In the genomic region with DNA sequence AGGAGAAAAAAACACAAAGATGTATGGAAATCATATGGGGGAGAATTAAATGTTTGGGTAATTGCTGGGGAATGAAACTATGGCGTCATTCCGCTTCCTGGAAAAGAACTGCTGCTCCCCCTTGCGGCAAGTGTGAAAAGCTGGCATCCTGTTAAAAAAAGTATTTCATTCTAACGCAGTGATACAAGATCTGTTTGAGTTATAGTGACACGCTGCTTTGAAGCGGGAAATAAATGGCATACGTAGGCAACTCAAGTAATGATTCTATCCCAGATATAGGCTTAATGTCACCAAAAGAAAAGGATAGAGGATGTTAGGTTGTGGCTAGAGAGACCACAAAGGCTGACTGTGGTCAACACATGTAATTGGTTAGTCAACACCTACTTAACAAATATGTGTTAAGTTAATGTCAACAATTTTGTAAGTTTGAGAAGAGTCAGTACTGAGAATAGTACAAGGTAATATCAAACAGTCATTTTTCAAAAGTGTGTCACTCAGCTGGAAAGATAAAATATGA, we compare ENCODE assay signal across 8 cellular contexts.
A peak's percentile ranks its signal among the peaks of the same experiment; 100 is the strongest.
DNase-seq lines count a peak whose midpoint lies in the region; ATAC-seq and TF ChIP-seq lines count a peak whose summit lies in the region.

No MANE protein-coding gene starts in this region.

- H3K27me3 ChIP-seq in psoas muscle (ENCODE audit: insufficient read depth in 3 of 3, low read length in 2 of 3): no peaks in the 10 kb centered on the region

- no peaks in the 10 kb centered on the region for H4K20me1 ChIP-seq in OCI-LY7 (ENCODE audit: insufficient read depth, low read length)

- H3K4me1 ChIP-seq in OCI-LY7 (ENCODE audit: insufficient read depth, low read length, poor library complexity, severe bottlenecking): peaks cover 11% of the 10 kb centered on the region
- H3K4me1 ChIP-seq in psoas muscle: no peaks in the 10 kb centered on the region

- H3K9me2 ChIP-seq in OCI-LY7 (ENCODE audit: insufficient read depth, low read length): no peaks in the 10 kb centered on the region

- no peak overlapping the region for H3K4me3 ChIP-seq in OCI-LY7 (ENCODE audit: low read depth, low read length, poor library complexity, severe bottlenecking)
- H3K4me3 ChIP-seq in psoas muscle: no peak overlapping the region

- no peaks in the 10 kb centered on the region for H3K79me2 ChIP-seq in OCI-LY7 (ENCODE audit: insufficient read depth, low read depth, low read length)

- 0 out of 2 replicates have a peak, but pooled peaks cover 2% of the 10 kb centered on the region for H3K9me3 ChIP-seq in OCI-LY7 (ENCODE audit: low read length)
- H3K9me3 ChIP-seq in psoas muscle: peaks cover 7% of the 10 kb centered on the region

- H3K4me2 ChIP-seq in OCI-LY7 (ENCODE audit: low read length): no peak overlapping the region

- no TSS peak for BruUV-seq in OCI-LY7 (replicated peaks; lab: Mats Ljungman, UMichigan)

- peak; percentile 77 for ATAC-seq in HG03432 (IDR thresholded peaks at IDR 0.05; ENCODE audit: unreplicated experiment)
- ATAC-seq in psoas muscle: peak; percentile 54 to 96 (median 79)

- TF ChIP-seq CTCF in OCI-LY7 (conservative IDR thresholded peaks at IDR 0.05; ENCODE audit: low read length): peak; percentile 75
- TF ChIP-seq CTCF in psoas muscle (IDR thresholded peaks at IDR 0.05): peak; percentile 88

- H3K36me3 ChIP-seq in OCI-LY7 (ENCODE audit: insufficient read depth, low read length) (no peaks in the 10 kb centered on the region), psoas muscle (ENCODE audit: insufficient read depth in 1 of 2, low read depth in 1 of 2) (no peaks in the 10 kb centered on the region)

- intact Hi-C loops in OCI-LY7 (cut with micrococcal nuclease; ENCODE audit: unreplicated experiment): no loop called here
- intact Hi-C loops in head of caudate nucleus (cut with DNase I): no loop called here
- intact Hi-C loops in psoas muscle (cut with DNase I): loop anchor here in 1 of 2 donors (1.0 kb wide), 1 partner anchor 165 kb away; no protein-coding TSS in a partner anchor

- POLR2A ChIA-PET in OCI-LY7 (lab: Charles Lee): no interaction called here

- DNase-seq in NOMO-1 treated with DMSO at 0.1 percent for 48 hours (lab: John Stamatoyannopoulos, UW; ENCODE audit: unreplicated experiment): peak; percentile 28
- DNase-seq in NOMO-1 treated with dmso at 0.1 percent for 144 hours (lab: John Stamatoyannopoulos, UW; ENCODE audit: unreplicated experiment): no peak
- peak; percentile 39 for DNase-seq in OCI-LY7 (ENCODE audit: low spot score)
- DNase-seq in activated T-helper 9 cell treated with anti-CD3 and anti-CD28 coated beads, Interleukin-2, amount 50 U/mL, for 16 hours (ENCODE audit: low read depth): peak; percentile 2
- DNase-seq in head of caudate nucleus: peak in 34 of 42 donors; percentile 5 to 69 (median 46)
- DNase-seq in psoas muscle: peak; percentile 47 to 62
- DNase-seq in GF-D8 (lab: John Stamatoyannopoulos, UW): no peak

- no peak overlapping the region for H3K27ac ChIP-seq in OCI-LY7 (ENCODE audit: low read depth, low read length, poor library complexity, severe bottlenecking)
- no peak overlapping the region for H3K27ac ChIP-seq in psoas muscle

- CTCF ChIA-PET in OCI-LY7 (lab: Charles Lee; ENCODE audit: unreplicated experiment): no interaction called here

- no peak overlapping the region for H2AFZ ChIP-seq in OCI-LY7 (ENCODE audit: low read length)

- 8 to 20% (median 8%) methylated on average over 7 of the region's 7 CpGs for WGBS in psoas muscle, 3 donors

Comparison
In these comparisons a context has a peak if more than half of its experiments do, and no peak if none do; other contexts are left out.
1. DNase-seq: peak in NOMO-1 treated with DMSO at 0.1 percent for 48 hours (single experiment), OCI-LY7 (single experiment), activated T-helper 9 cell treated with anti-CD3 and anti-CD28 coated beads, Interleukin-2, amount 50 U/mL, for 16 hours (single experiment), head of caudate nucleus (34 of 42) and psoas muscle (2 of 2); none in NOMO-1 treated with dmso at 0.1 percent for 144 hours (single experiment) and GF-D8 (single experiment).